ENCODE assay signal across 9 cellular contexts in the genomic region with DNA sequence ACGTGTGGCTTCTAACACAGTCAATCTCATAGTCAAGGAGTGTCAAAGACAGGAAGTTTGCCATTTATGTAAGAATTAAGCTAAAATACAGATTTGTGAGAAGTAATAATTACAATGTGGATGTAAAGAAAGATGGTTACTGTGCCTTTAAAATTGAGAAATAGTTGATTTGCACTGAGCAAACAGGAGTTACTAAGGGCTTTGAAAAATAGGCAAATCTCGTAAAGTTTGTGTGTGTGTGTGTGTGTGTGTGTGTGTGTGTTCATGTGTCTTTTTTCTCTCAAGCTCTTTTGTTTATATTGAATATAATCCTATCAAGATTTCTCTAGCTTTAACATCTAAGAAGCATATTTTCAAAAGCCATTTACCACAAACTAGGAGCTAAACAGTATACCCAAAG.
"Had no signal": no experiment of that assay in that cellular context is flagged by ENCODE, and none has a peak within 500 bp of the region (broad histone marks: within the 10 kb centered on the region; RNA-seq: fewer than 3 reads in every experiment).

No MANE protein-coding gene starts in this region.

- ATAC-seq: GM23338, HCT116, K562 had no signal

- H3K4me1 ChIP-seq: HAP-1 had no signal

- FAIRE-seq: H1, HTR-8/SVneo, K562 had no signal

- H2AFZ ChIP-seq: GM23338 had no signal

- H3K36me3 ChIP-seq: HAP-1 had no signal

- DNase-seq: H7, HFFc6, IMR-90 had no signal

- H3K4me2 ChIP-seq: GM23338 had no signal

- H3K9me3 ChIP-seq: HAP-1 had no signal

- H3K4me3 ChIP-seq: GM23338, HAP-1, K562 had no signal
